ENCODE assay signal across 10 cellular contexts in genomic region chr1:8687053-8687452, GRCh38.
DNase-seq lines count a peak whose midpoint lies in the region; ATAC-seq and TF ChIP-seq lines count a peak whose summit lies in the region.
"Had no signal": no experiment of that assay in that cellular context is flagged by ENCODE, and none has a peak within 500 bp of the region (broad histone marks: within the 10 kb centered on the region; RNA-seq: fewer than 3 reads in every experiment).

No MANE protein-coding gene starts in this region.

- H3K27me3 Mint-ChIP-seq in activated T-helper 1 cell treated with anti-CD3 and anti-CD28 coated beads, Interleukin-12 subunit alpha, Interleukin-12 subunit beta, Interleukin-2, Interleukin-4 antibody, amounts not matched to agents 30 ng/mL and 10 ng/mL and 1 ng/mL, durations not matched to agents 14 hours and 24 hours and 36 hours (ENCODE audit: insufficient read depth), result no peaks in the 10 kb centered on the region

- intact Hi-C loops in right cardiac atrium (cut with DNase I), result no loop called here
- intact Hi-C loops in activated T-helper 1 cell treated with anti-CD3 and anti-CD28 coated beads, Interleukin-12 subunit alpha, Interleukin-12 subunit beta, Interleukin-2, Interleukin-4 antibody, amounts not matched to agents 30 ng/mL and 10 ng/mL and 1 ng/mL, durations not matched to agents 14 hours and 24 hours and 36 hours (cut with micrococcal nuclease), result no loop called here

- no peak for TF ChIP-seq CTCF in right atrium auricular region (IDR thresholded peaks at IDR 0.05)
- TF ChIP-seq CTCF in GM20000 (IDR thresholded peaks at IDR 0.05; ENCODE audit: extremely low read depth, missing control alignments), result no peak

- H3K27ac Mint-ChIP-seq in activated T-helper 1 cell treated with anti-CD3 and anti-CD28 coated beads, Interleukin-12 subunit alpha, Interleukin-12 subunit beta, Interleukin-2, Interleukin-4 antibody, amounts not matched to agents 30 ng/mL and 10 ng/mL and 1 ng/mL, durations not matched to agents 14 hours and 24 hours and 36 hours, result peak overlapping the region; percentile 29

- H3K4me1 ChIP-seq in right cardiac atrium (ENCODE audit: control insufficient read depth, insufficient read depth, low read length) (peaks cover 8% of the 10 kb centered on the region), right atrium auricular region (peaks cover 0 to 12% of the 10 kb centered on the region in 2 donors)

- H3K9me3 ChIP-seq in right cardiac atrium (ENCODE audit: control insufficient read depth, low read length) (no peaks in the 10 kb centered on the region), right atrium auricular region (no peaks in the 10 kb centered on the region)

- no peaks in the 10 kb centered on the region for H3K9me3 Mint-ChIP-seq in activated T-helper 1 cell treated with anti-CD3 and anti-CD28 coated beads, Interleukin-12 subunit alpha, Interleukin-12 subunit beta, Interleukin-2, Interleukin-4 antibody, amounts not matched to agents 30 ng/mL and 10 ng/mL and 1 ng/mL, durations not matched to agents 14 hours and 24 hours and 36 hours

- H3K27ac ChIP-seq in right cardiac atrium (ENCODE audit: low read length) (peak overlapping the region; percentile 13), right atrium auricular region (peak overlapping the region in 1 of 2 donors; percentile 1)

- no peak overlapping the region for H3K4me3 Mint-ChIP-seq in activated T-helper 1 cell treated with anti-CD3 and anti-CD28 coated beads, Interleukin-12 subunit alpha, Interleukin-12 subunit beta, Interleukin-2, Interleukin-4 antibody, amounts not matched to agents 30 ng/mL and 10 ng/mL and 1 ng/mL, durations not matched to agents 14 hours and 24 hours and 36 hours

- peaks cover 18% of the 10 kb centered on the region for H3K36me3 Mint-ChIP-seq in activated T-helper 1 cell treated with anti-CD3 and anti-CD28 coated beads, Interleukin-12 subunit alpha, Interleukin-12 subunit beta, Interleukin-2, Interleukin-4 antibody, amounts not matched to agents 30 ng/mL and 10 ng/mL and 1 ng/mL, durations not matched to agents 14 hours and 24 hours and 36 hours (ENCODE audit: low read depth)

- ATAC-seq in right cardiac atrium, result peak; percentile 54 to 70
- no peak for ATAC-seq in GM19395 (IDR thresholded peaks at IDR 0.05; ENCODE audit: unreplicated experiment)

- H3K36me3 ChIP-seq in right atrium auricular region, result no peaks in the 10 kb centered on the region

- peaks cover 51% of the 10 kb centered on the region for H3K4me1 Mint-ChIP-seq in activated T-helper 1 cell treated with anti-CD3 and anti-CD28 coated beads, Interleukin-12 subunit alpha, Interleukin-12 subunit beta, Interleukin-2, Interleukin-4 antibody, amounts not matched to agents 30 ng/mL and 10 ng/mL and 1 ng/mL, durations not matched to agents 14 hours and 24 hours and 36 hours (ENCODE audit: low read depth)

- peak in 2 of 3 donors; percentile 30 to 50 for DNase-seq in right cardiac atrium
- DNase-seq in right atrium auricular region (ENCODE audit: low spot score), result no peak
- no peak for DNase-seq in activated T-helper 1 cell treated with anti-CD3 and anti-CD28 coated beads, Interleukin-12 subunit alpha, Interleukin-12 subunit beta, Interleukin-2, Interleukin-4 antibody, amounts not matched to agents 30 ng/mL and 10 ng/mL and 1 ng/mL, durations not matched to agents 14 hours and 24 hours and 36 hours (ENCODE audit: low spot score)
- DNase-seq in lung microvascular endothelial cell (ENCODE audit: low read depth in 2 of 2), result peak; percentile 67 to 87
- DNase-seq in NCI-H2196 treated with DMSO at 0.1 percent for 48 hours (lab: John Stamatoyannopoulos, UW; ENCODE audit: unreplicated experiment), result no peak
- DNase-seq in SIG-M5 treated with dmso at 0.1 percent for 504 hours (lab: John Stamatoyannopoulos, UW; ENCODE audit: unreplicated experiment), result no peak
- no peak for DNase-seq in GM20000 (ENCODE audit: low spot score)
- DNase-seq: kidney; stimulated activated CD4-positive, alpha-beta T cell treated with anti-CD3 and anti-CD28 coated beads, Interleukin-2, amount 100 ng/mL, for 24 hours had no signal

- H3K27me3 ChIP-seq in right cardiac atrium (ENCODE audit: control insufficient read depth, insufficient read depth) (no peaks in the 10 kb centered on the region), right atrium auricular region (no peaks in the 10 kb centered on the region)

- H3K4me3 ChIP-seq in right cardiac atrium (ENCODE audit: low read length) (no peak overlapping the region), right atrium auricular region (no peak overlapping the region)

- 21% methylated on average over 4 of the region's 4 CpGs for WGBS in right cardiac atrium

Comparison
In these comparisons a context has a peak if more than half of its experiments do, and no peak if none do; other contexts are left out.
1. DNase-seq: peak in right cardiac atrium (2 of 3) and lung microvascular endothelial cell (2 of 2); none in right atrium auricular region (single experiment), activated T-helper 1 cell treated with anti-CD3 and anti-CD28 coated beads, Interleukin-12 subunit alpha, Interleukin-12 subunit beta, Interleukin-2, Interleukin-4 antibody, amounts not matched to agents 30 ng/mL and 10 ng/mL and 1 ng/mL, durations not matched to agents 14 hours and 24 hours and 36 hours (single experiment), NCI-H2196 treated with DMSO at 0.1 percent for 48 hours (single experiment), SIG-M5 treated with dmso at 0.1 percent for 504 hours (single experiment) and GM20000 (single experiment).